ENCODE assay signal across 8 cellular contexts in the genomic region with DNA sequence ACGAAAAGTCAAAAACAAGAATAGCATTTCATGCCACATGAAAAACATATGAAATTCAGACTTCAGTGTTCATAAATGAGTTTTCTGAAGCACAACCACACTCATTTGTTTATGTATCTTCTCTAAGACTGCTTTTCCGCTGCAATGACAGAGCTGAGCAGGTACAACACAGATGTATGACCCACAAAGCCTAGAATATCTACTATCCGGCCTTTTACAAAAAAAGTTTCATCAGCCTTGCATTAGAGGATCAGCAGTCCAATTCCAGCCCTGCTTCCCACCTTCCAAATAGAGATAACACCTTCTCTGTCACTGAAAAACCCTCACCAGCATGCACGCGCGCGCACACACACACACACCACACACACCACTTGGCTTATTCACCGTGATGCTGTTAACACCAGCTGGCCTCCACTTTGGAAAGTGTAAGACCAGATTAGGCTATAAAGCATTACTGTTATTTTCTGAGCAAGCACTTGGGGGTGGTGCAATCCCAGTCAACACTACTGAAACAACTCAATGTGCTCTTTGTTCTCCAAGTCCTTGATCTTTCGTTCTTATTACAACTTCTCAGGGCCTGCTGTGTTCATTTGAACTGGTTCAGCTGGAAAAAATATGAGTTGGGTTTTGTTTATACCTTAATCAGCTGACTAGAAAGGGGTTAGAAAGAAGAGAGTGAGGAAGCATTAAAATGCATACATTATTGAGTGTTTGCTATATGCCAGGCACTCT.
A peak's percentile ranks its signal among the peaks of the same experiment; 100 is the strongest.
DNase-seq lines count a peak whose midpoint lies in the region; ATAC-seq and TF ChIP-seq lines count a peak whose summit lies in the region.

No MANE protein-coding gene starts in this region.

- H3K36me3 ChIP-seq in right atrium auricular region (no peaks in the 10 kb centered on the region), thymus (ENCODE audit: control insufficient read depth, insufficient read depth) (no peaks in the 10 kb centered on the region), HAP-1 (replicated peaks) (no peaks in the 10 kb centered on the region)

- 74% methylated on average over 9 of the region's 9 CpGs for WGBS in thymus

- peak in 1 of 2 donors; percentile 48 for TF ChIP-seq CTCF in right atrium auricular region (IDR thresholded peaks at IDR 0.05)

- peak overlapping the region; percentile 27 for H3K4me3 Mint-ChIP-seq in activated T-helper 17 cell treated with anti-CD3 and anti-CD28 coated beads, Interleukin-2, amount 50 U/mL, for 72 hours

- peaks cover 5% of the 10 kb centered on the region for H3K36me3 Mint-ChIP-seq in activated T-helper 17 cell treated with anti-CD3 and anti-CD28 coated beads, Interleukin-2, amount 50 U/mL, for 72 hours (ENCODE audit: low read depth)

- no peaks in the 10 kb centered on the region for H3K9me3 Mint-ChIP-seq in activated T-helper 17 cell treated with anti-CD3 and anti-CD28 coated beads, Interleukin-2, amount 50 U/mL, for 72 hours

- H3K27me3 ChIP-seq in right atrium auricular region (no peaks in the 10 kb centered on the region), thymus (ENCODE audit: control insufficient read depth, insufficient read depth) (no peaks in the 10 kb centered on the region), HAP-1 (ENCODE audit: low read depth) (no peaks in the 10 kb centered on the region)

- in situ Hi-C loops in HAP-1 (cut with MboI; ENCODE audit: low sequenced_read_pairs) = no loop called here

- peaks cover 18% of the 10 kb centered on the region for H3K4me1 Mint-ChIP-seq in activated T-helper 17 cell treated with anti-CD3 and anti-CD28 coated beads, Interleukin-2, amount 50 U/mL, for 72 hours

- H3K4me1 ChIP-seq in right atrium auricular region (peaks cover 0 to 16% of the 10 kb centered on the region in 2 donors), thymus (ENCODE audit: control insufficient read depth, insufficient read depth, low read length) (peaks cover 24% of the 10 kb centered on the region), HAP-1 (no peaks in the 10 kb centered on the region)

- no peaks in the 10 kb centered on the region for H3K27me3 Mint-ChIP-seq in activated T-helper 17 cell treated with anti-CD3 and anti-CD28 coated beads, Interleukin-2, amount 50 U/mL, for 72 hours

- H3K9me3 ChIP-seq in right atrium auricular region = no peaks in the 10 kb centered on the region
- H3K9me3 ChIP-seq in thymus (ENCODE audit: control insufficient read depth) = no peaks in the 10 kb centered on the region
- H3K9me3 ChIP-seq in HAP-1 = no peaks in the 10 kb centered on the region

- H3K4me3 ChIP-seq in right atrium auricular region (no peak overlapping the region), thymus (ENCODE audit: low read length) (no peak overlapping the region), HAP-1 (no peak overlapping the region)

- peak; percentile 78 for ATAC-seq in activated T-helper 17 cell treated with anti-CD3 and anti-CD28 coated beads, Interleukin-2, amount 50 U/mL, for 72 hours (replicated peaks)
- no peak for ATAC-seq in HG03280 (IDR thresholded peaks at IDR 0.05; ENCODE audit: unreplicated experiment)
- no peak for ATAC-seq in GM21515 (IDR thresholded peaks at IDR 0.05; ENCODE audit: unreplicated experiment)

- peak overlapping the region; percentile 76 for H3K27ac Mint-ChIP-seq in activated T-helper 17 cell treated with anti-CD3 and anti-CD28 coated beads, Interleukin-2, amount 50 U/mL, for 72 hours

- DNase-seq in CMK (ENCODE audit: low read depth) (peak; percentile 45), HPDE6-E6E7 (ENCODE audit: extremely low spot score) (peak; percentile 7), right atrium auricular region (ENCODE audit: low spot score) (peak; percentile 69), HAP-1 (ENCODE audit: low spot score in 2 of 2) (no peak)

- peak overlapping the region in 1 of 2 donors; percentile 41 for H3K27ac ChIP-seq in right atrium auricular region
- H3K27ac ChIP-seq in thymus (ENCODE audit: low read depth) = peak overlapping the region; percentile 90

Comparison
In these comparisons a context has a peak if more than half of its experiments do, and no peak if none do; other contexts are left out.
1. DNase-seq: peak in CMK (single experiment), HPDE6-E6E7 (single experiment) and right atrium auricular region (single experiment); none in HAP-1 (0 of 2).